26 cellular contexts compared by ENCODE assay signal in genomic region chr20:11438412-11438811, GRCh38.
"Had no signal": no experiment of that assay in that cellular context is flagged by ENCODE, and none has a peak within 500 bp of the region (broad histone marks: within the 10 kb centered on the region; RNA-seq: fewer than 3 reads in every experiment).

No MANE protein-coding gene starts in this region.

- H3K36me3 Mint-ChIP-seq: stimulated activated effector memory CD8-positive, alpha-beta T cell treated with anti-CD3 and anti-CD28 coated beads, Interleukin-12 subunit alpha, Interleukin-12 subunit beta, amount 100 ng/mL, for 72 hours had no signal

- H3K9ac ChIP-seq: neural progenitor cell had no signal

- H3K4me1 ChIP-seq: body of pancreas, left ventricle myocardium inferior, right lobe of liver, suprapubic skin, tibial nerve had no signal

- H3K36me3 ChIP-seq: cardiac muscle cell, left ventricle myocardium inferior, neural progenitor cell, right lobe of liver, suprapubic skin, tibial nerve had no signal

- H3K4me2 ChIP-seq: neural progenitor cell had no signal

- H3K9me3 ChIP-seq: right lobe of liver, suprapubic skin had no signal

- H3K4me3 ChIP-seq: body of pancreas, cardiac muscle cell, left ventricle myocardium inferior, neural progenitor cell, right lobe of liver, skin epidermis, suprapubic skin, tibial nerve had no signal

- H3K27me3 ChIP-seq: body of pancreas, cardiac muscle cell, neural progenitor cell, right lobe of liver, suprapubic skin, tibial nerve had no signal

- H3K27ac ChIP-seq: body of pancreas, cardiac muscle cell, left ventricle myocardium inferior, neural progenitor cell, right lobe of liver, skin epidermis, suprapubic skin, tibial nerve had no signal

- DNase-seq: activated CD4-positive, alpha-beta T cell treated with anti-CD3 and anti-CD28 coated beads, Interleukin-2, amount 10 ng/mL, durations not matched to agents 7 days and 5 days; activated CD4-positive, CD25-positive, alpha-beta regulatory T cell treated with anti-CD3 and anti-CD28 coated beads, Interleukin-2, amount 50 U/mL, for 72 hours; activated CD8-positive, alpha-beta T cell treated with anti-CD3 and anti-CD28 coated beads for 36 hours; activated gamma-delta T cell; activated naive CD4-positive, alpha-beta T cell treated with anti-CD3 and anti-CD28 coated beads, Interleukin-2, amount 50 U/mL, for 16 hours; activated naive CD8-positive, alpha-beta T cell treated with anti-CD3 and anti-CD28 coated beads, Interleukin-2, amount 50 U/mL, for 24 hours; body of pancreas; cortex of kidney; erythroblast; foreskin melanocyte; immature natural killer cell; left ventricle myocardium inferior; naive thymus-derived CD8-positive, alpha-beta T cell; posterior cingulate gyrus; right lobe of liver; stimulated activated CD4-positive, alpha-beta T cell treated with anti-CD3 and anti-CD28 coated beads, Interleukin-2, amount 100 ng/mL, for 24 hours; stimulated activated naive CD8-positive, alpha-beta T cell treated with anti-CD3 and anti-CD28 coated beads, Interleukin-15, amount 100 ng/mL, for 72 hours; T1000 had no signal

- H3K4me1 Mint-ChIP-seq: activated CD4-positive, alpha-beta T cell treated with anti-CD3 and anti-CD28 coated beads, Interleukin-2, amount 10 ng/mL, durations not matched to agents 7 days and 5 days; activated naive CD8-positive, alpha-beta T cell treated with anti-CD3 and anti-CD28 coated beads, Interleukin-2, amount 50 U/mL, for 24 hours; immature natural killer cell; naive thymus-derived CD8-positive, alpha-beta T cell; stimulated activated effector memory CD8-positive, alpha-beta T cell treated with anti-CD3 and anti-CD28 coated beads, Interleukin-12 subunit alpha, Interleukin-12 subunit beta, amount 100 ng/mL, for 72 hours; stimulated activated naive CD8-positive, alpha-beta T cell treated with anti-CD3 and anti-CD28 coated beads, Interleukin-15, amount 100 ng/mL, for 72 hours had no signal

- H3K4me3 Mint-ChIP-seq: activated CD4-positive, alpha-beta T cell treated with anti-CD3 and anti-CD28 coated beads, Interleukin-2, amount 10 ng/mL, durations not matched to agents 7 days and 5 days; activated CD8-positive, alpha-beta T cell treated with anti-CD3 and anti-CD28 coated beads for 36 hours; activated naive CD8-positive, alpha-beta T cell treated with anti-CD3 and anti-CD28 coated beads, Interleukin-2, amount 50 U/mL, for 24 hours; activated T-helper 1 cell treated with anti-CD3 and anti-CD28 coated beads, Interleukin-12 subunit alpha, Interleukin-12 subunit beta, Interleukin-2, Interleukin-4 antibody, amounts not matched to agents 30 ng/mL and 10 ng/mL and 1 ng/mL, durations not matched to agents 14 hours and 24 hours and 36 hours; immature natural killer cell; mesothelial cell of epicardium; naive thymus-derived CD8-positive, alpha-beta T cell; neural progenitor cell; stimulated activated effector memory CD8-positive, alpha-beta T cell treated with anti-CD3 and anti-CD28 coated beads, Interleukin-12 subunit alpha, Interleukin-12 subunit beta, amount 100 ng/mL, for 72 hours; stimulated activated naive CD8-positive, alpha-beta T cell treated with anti-CD3 and anti-CD28 coated beads, Interleukin-15, amount 100 ng/mL, for 72 hours had no signal

- H3K27ac Mint-ChIP-seq: activated CD4-positive, alpha-beta T cell treated with anti-CD3 and anti-CD28 coated beads, Interleukin-2, amount 10 ng/mL, durations not matched to agents 7 days and 5 days; activated CD8-positive, alpha-beta T cell treated with anti-CD3 and anti-CD28 coated beads for 36 hours; activated naive CD8-positive, alpha-beta T cell treated with anti-CD3 and anti-CD28 coated beads, Interleukin-2, amount 50 U/mL, for 24 hours; activated T-helper 1 cell treated with anti-CD3 and anti-CD28 coated beads, Interleukin-12 subunit alpha, Interleukin-12 subunit beta, Interleukin-2, Interleukin-4 antibody, amounts not matched to agents 30 ng/mL and 10 ng/mL and 1 ng/mL, durations not matched to agents 14 hours and 24 hours and 36 hours; immature natural killer cell; mesothelial cell of epicardium; naive thymus-derived CD8-positive, alpha-beta T cell; neural progenitor cell; stimulated activated effector memory CD8-positive, alpha-beta T cell treated with anti-CD3 and anti-CD28 coated beads, Interleukin-12 subunit alpha, Interleukin-12 subunit beta, amount 100 ng/mL, for 72 hours; stimulated activated naive CD8-positive, alpha-beta T cell treated with anti-CD3 and anti-CD28 coated beads, Interleukin-15, amount 100 ng/mL, for 72 hours had no signal

- H2AFZ ChIP-seq: neural progenitor cell had no signal

- H3K27me3 Mint-ChIP-seq: activated CD4-positive, alpha-beta T cell treated with anti-CD3 and anti-CD28 coated beads, Interleukin-2, amount 10 ng/mL, durations not matched to agents 7 days and 5 days; activated CD8-positive, alpha-beta T cell treated with anti-CD3 and anti-CD28 coated beads for 36 hours; activated naive CD8-positive, alpha-beta T cell treated with anti-CD3 and anti-CD28 coated beads, Interleukin-2, amount 50 U/mL, for 24 hours; naive thymus-derived CD8-positive, alpha-beta T cell; stimulated activated naive CD8-positive, alpha-beta T cell treated with anti-CD3 and anti-CD28 coated beads, Interleukin-15, amount 100 ng/mL, for 72 hours had no signal
